10 cellular contexts compared by ENCODE assay signal in the genomic region with DNA sequence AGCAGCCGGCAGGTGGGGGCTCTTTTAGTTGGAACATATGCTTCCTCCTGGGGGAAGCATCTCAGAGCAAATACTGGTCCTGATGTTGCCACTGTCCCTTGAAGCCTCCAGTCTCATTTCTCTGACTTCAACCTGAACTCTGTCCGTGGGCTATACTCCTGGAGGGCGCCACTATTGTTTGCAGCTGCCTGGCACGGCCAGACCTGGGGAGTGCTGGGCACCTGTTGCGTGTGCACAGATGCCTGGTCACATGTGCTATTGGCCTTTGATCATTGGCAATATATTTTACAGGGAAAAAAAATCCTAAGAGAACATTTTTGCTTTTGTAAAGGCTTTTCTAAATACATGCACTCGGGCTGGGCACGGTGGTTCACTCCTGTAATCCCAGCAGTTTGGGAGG. TPM values are rescaled to one million over a fixed set of nuclear protein-coding genes. Genes with fewer than 3 reads are reported as not detected.
"Had no signal": no experiment of that assay in that cellular context is flagged by ENCODE, and none has a peak within 500 bp of the region (broad histone marks: within the 10 kb centered on the region; RNA-seq: fewer than 3 reads in every experiment).

No MANE protein-coding gene starts in this region.

- H3K36me3 ChIP-seq: HAP-1 had no signal

- H3K9me3 ChIP-seq: HAP-1 had no signal

- H3K4me1 ChIP-seq: HAP-1 had no signal

- DNase-seq: GM23248, GOT3, H7, IMR-90 had no signal

- H2AFZ ChIP-seq: GM23248 had no signal

- ATAC-seq: HCT116, K562 had no signal

- H3K4me3 ChIP-seq: GM23248, HAP-1, K562 had no signal

- H3K9ac ChIP-seq: GM23248 had no signal

- H3K27ac ChIP-seq: GM23248, HL-60 had no signal

- FAIRE-seq: K562 had no signal

RNA-seq across cellular contexts. Expression of a gene that starts 18.2 kb away (rescaled TPM):
- total RNA-seq: GM23248, H4, H7, HT1080, IMR-90, K562 had no signal
- polyA plus RNA-seq: GM23248, IMR-90, K562 had no signal

RNA-seq across cellular contexts. Expression of a gene that starts 24.2 kb away (rescaled TPM):
- total RNA-seq: IMR-90 had no signal
